In the genomic region with DNA sequence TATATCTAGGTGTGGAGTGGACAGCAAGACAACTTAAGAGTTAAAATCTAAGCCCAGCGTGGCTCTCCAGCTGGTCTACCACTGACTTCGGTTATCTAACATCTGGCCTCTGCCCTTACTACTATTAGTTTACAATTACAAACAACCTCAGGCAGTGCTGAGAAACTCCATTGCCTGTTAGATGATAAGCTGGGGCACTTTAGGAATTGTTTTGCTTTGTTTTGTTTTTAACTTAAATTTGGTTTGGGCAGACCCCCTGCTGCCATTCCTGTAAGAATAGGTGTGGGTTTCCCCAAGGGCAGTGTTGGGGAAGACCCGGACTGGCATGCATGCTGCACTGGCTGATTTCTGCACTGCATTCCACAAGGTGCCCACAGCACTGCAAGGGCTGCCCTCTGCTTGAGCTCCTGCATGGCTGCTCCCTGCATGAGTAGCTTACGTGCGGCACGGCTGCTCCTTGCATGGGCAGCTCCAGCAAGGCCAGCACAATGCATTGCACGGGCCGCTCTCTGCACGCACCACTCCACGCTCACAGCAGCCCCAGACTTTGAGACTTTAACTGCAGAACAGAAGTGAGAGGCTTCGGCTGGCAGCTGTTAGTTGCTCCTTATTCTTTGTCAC, we compare ENCODE assay signal across 9 cellular contexts.
A peak's percentile ranks its signal among the peaks of the same experiment; 100 is the strongest.
DNase-seq lines count a peak whose midpoint lies in the region; ATAC-seq and TF ChIP-seq lines count a peak whose summit lies in the region.
"Had no signal": no experiment of that assay in that cellular context is flagged by ENCODE, and none has a peak within 500 bp of the region (broad histone marks: within the 10 kb centered on the region; RNA-seq: fewer than 3 reads in every experiment).

No MANE protein-coding gene starts in this region.

- no peaks in the 10 kb centered on the region for H3K36me3 Mint-ChIP-seq in WTC11
- H3K36me3 Mint-ChIP-seq in naive thymus-derived CD4-positive, alpha-beta T cell: peaks cover 0 to 9% (median 3%) of the 10 kb centered on the region in 5 donors

- H3K27ac ChIP-seq in DOHH2 (ENCODE audit: low read depth, low read length) (peak overlapping the region; percentile 94), HCT116 (ENCODE audit: low read depth, low read length) (no peak overlapping the region), esophagus squamous epithelium (peak overlapping the region in 1 of 4 donors; percentile 73), breast epithelium (no peak overlapping the region)
- no peak overlapping the region for H3K27ac ChIP-seq in naive thymus-derived CD4-positive, alpha-beta T cell (ENCODE audit: low read depth, low read length)
- H3K27ac ChIP-seq: GM23248 had no signal

- WGBS in esophagus squamous epithelium, 2 donors: 54 to 85% methylated on average over 3 to 5 of the region's 11 CpGs

- H3K9me2 ChIP-seq in DOHH2 (replicated peaks; ENCODE audit: control insufficient read depth, low read length) (no peaks in the 10 kb centered on the region), HCT116 (ENCODE audit: insufficient read depth) (no peaks in the 10 kb centered on the region)

- H2AFZ ChIP-seq in HCT116 (ENCODE audit: low read depth, low read length, poor library complexity, severe bottlenecking): no peak overlapping the region
- H2AFZ ChIP-seq: GM23248 had no signal

- CTCF ChIA-PET in HCT116 (lab: Charles Lee): no interaction called here
- CTCF ChIA-PET in WTC11 (lab: Charles Lee): interaction anchor here (0.6 to 1.7 kb wide), 6 partner anchors 22 to 587 kb away, joined by 3 to 7 read pairs (median 3); no protein-coding TSS in a partner anchor
- CTCF ChIA-PET in naive thymus-derived CD4-positive, alpha-beta T cell (lab: Charles Lee): interaction anchor here (0.5 to 2.5 kb wide), 9 partner anchors 10 to 313 kb away, joined by 3 to 11 read pairs (median 4); no protein-coding TSS in a partner anchor

- H4K20me1 ChIP-seq in DOHH2 (ENCODE audit: control insufficient read depth, insufficient read depth, low read depth, low read length) (no peaks in the 10 kb centered on the region), HCT116 (ENCODE audit: insufficient read depth) (0 out of 2 replicates have a peak, but pooled peaks cover 2% of the 10 kb centered on the region)

- no peaks in the 10 kb centered on the region for H3K9me3 Mint-ChIP-seq in WTC11
- H3K9me3 Mint-ChIP-seq in naive thymus-derived CD4-positive, alpha-beta T cell: no peaks in the 10 kb centered on the region

- no peak for DNase-seq in HCT116 (ENCODE audit: low read depth, low spot score)
- no peak for DNase-seq in WTC11 (ENCODE audit: low spot score)
- DNase-seq in naive thymus-derived CD4-positive, alpha-beta T cell: no peak
- no peak for DNase-seq in NCI-H1694 treated with DMSO at 0.1 percent for 48 hours (lab: John Stamatoyannopoulos, UW)
- no peak for DNase-seq in hypothalamus (lab: John Stamatoyannopoulos, UW)
- no peak for DNase-seq in esophagus squamous epithelium (lab: John Stamatoyannopoulos, UW)
- no peak for DNase-seq in breast epithelium (ENCODE audit: low spot score in 2 of 2)
- DNase-seq: GM23248 had no signal

- RAD21 ChIA-PET in HCT116 (lab: Charles Lee; ENCODE audit: low non-redundant PET in 1 of 2, low total read pairs in 2 of 2, uncharacterized antibody in 2 of 2, unreplicated experiment in 2 of 2): no interaction called here

- peaks cover 8% of the 10 kb centered on the region for H3K36me3 ChIP-seq in DOHH2 (ENCODE audit: control insufficient read depth, low read length)
- H3K36me3 ChIP-seq in HCT116 (ENCODE audit: control insufficient read depth in 1 of 2, insufficient read depth in 2 of 2, low read length in 2 of 2): no peaks in the 10 kb centered on the region
- H3K36me3 ChIP-seq in naive thymus-derived CD4-positive, alpha-beta T cell (ENCODE audit: control insufficient read depth in 2 of 3, insufficient read depth in 3 of 3, low read length in 3 of 3): no peaks in the 10 kb centered on the region
- H3K36me3 ChIP-seq in esophagus squamous epithelium: no peaks in the 10 kb centered on the region
- H3K36me3 ChIP-seq in breast epithelium: no peaks in the 10 kb centered on the region

- H3F3A ChIP-seq in DOHH2 (ENCODE audit: control insufficient read depth, insufficient read depth): peaks cover 34% of the 10 kb centered on the region

- H3K4me1 Mint-ChIP-seq in WTC11: peaks cover 28% of the 10 kb centered on the region
- H3K4me1 Mint-ChIP-seq in naive thymus-derived CD4-positive, alpha-beta T cell: peaks cover 28 to 65% (median 60%) of the 10 kb centered on the region in 7 donors

- H3K9me3 ChIP-seq in DOHH2 (ENCODE audit: control insufficient read depth, insufficient read depth, low read length) (no peaks in the 10 kb centered on the region), HCT116 (ENCODE audit: control insufficient read depth in 1 of 2, insufficient read depth in 1 of 2, low read depth in 1 of 2, low read length in 2 of 2) (no peaks in the 10 kb centered on the region), esophagus squamous epithelium (no peaks in the 10 kb centered on the region), breast epithelium (no peaks in the 10 kb centered on the region)
- no peaks in the 10 kb centered on the region for H3K9me3 ChIP-seq in naive thymus-derived CD4-positive, alpha-beta T cell (ENCODE audit: control insufficient read depth in 2 of 3, low read length in 3 of 3)

- POLR2A ChIA-PET in HCT116 (lab: Charles Lee) (interaction anchor here (1.0 kb wide), 1 partner anchor 110 kb away, joined by 5 read pairs; no protein-coding TSS in a partner anchor), WTC11 (lab: Charles Lee) (no interaction called here)
- POLR2A ChIA-PET in naive thymus-derived CD4-positive, alpha-beta T cell (lab: Charles Lee): interaction anchor here (0.7 to 15.9 kb wide), 15 partner anchors 9 to 120 kb away, joined by 3 to 205 read pairs (median 5); a partner anchor contains a TSS

- no peak overlapping the region; the same call in 1 of the 2 replicates for H3K27ac Mint-ChIP-seq in WTC11
- H3K27ac Mint-ChIP-seq in naive thymus-derived CD4-positive, alpha-beta T cell: peak overlapping the region; percentile 78 to 93 (median 86)

- H3K9ac ChIP-seq in HCT116 (ENCODE audit: low read length): no peak overlapping the region
- H3K9ac ChIP-seq: GM23248 had no signal

- H3K4me2 ChIP-seq in DOHH2 (ENCODE audit: low read length): peak overlapping the region; percentile 98
- no peak overlapping the region for H3K4me2 ChIP-seq in HCT116 (ENCODE audit: low read length)

- no peak for TF ChIP-seq RAD21 in HCT116 (IDR thresholded peaks at IDR 0.05; ENCODE audit: low read depth)

- H3K4me1 ChIP-seq in DOHH2 (ENCODE audit: control insufficient read depth, low read length) (peaks cover 72% of the 10 kb centered on the region), HCT116 (ENCODE audit: control insufficient read depth in 1 of 2, insufficient read depth in 2 of 2, low read length in 2 of 2) (peaks cover 9 to 12% of the 10 kb centered on the region in 2 experiments; a peak in 3 of 4 replicates), esophagus squamous epithelium (peaks cover 12 to 53% (median 29%) of the 10 kb centered on the region in 3 donors), breast epithelium (no peaks in the 10 kb centered on the region)
- H3K4me1 ChIP-seq in naive thymus-derived CD4-positive, alpha-beta T cell (ENCODE audit: control insufficient read depth in 2 of 2, insufficient read depth in 2 of 2, low read length in 2 of 2): peaks cover 31 to 32% of the 10 kb centered on the region in 2 donors

- no TSS peak for BruUV-seq in HCT116 (replicated peaks; lab: Mats Ljungman, UMichigan)

- H3K27me3 ChIP-seq in DOHH2 (ENCODE audit: control insufficient read depth, low read length) (no peaks in the 10 kb centered on the region), HCT116 (ENCODE audit: insufficient read depth, low read length) (no peaks in the 10 kb centered on the region), esophagus squamous epithelium (no peaks in the 10 kb centered on the region), breast epithelium (no peaks in the 10 kb centered on the region)
- no peaks in the 10 kb centered on the region for H3K27me3 ChIP-seq in naive thymus-derived CD4-positive, alpha-beta T cell (ENCODE audit: control insufficient read depth in 2 of 2, insufficient read depth in 2 of 2, low read length in 2 of 2)

- peaks cover 46% of the 10 kb centered on the region for H3K79me2 ChIP-seq in DOHH2 (ENCODE audit: control insufficient read depth, low read length)
- peaks cover 30% of the 10 kb centered on the region; the same call in 1 of the 2 replicates for H3K79me2 ChIP-seq in HCT116 (ENCODE audit: insufficient read depth, low read length)

- peak overlapping the region; percentile 75 for H3K4me3 ChIP-seq in DOHH2 (ENCODE audit: low read length)
- H3K4me3 ChIP-seq in HCT116 (replicated peaks in 1 of 2; ENCODE audit: low read depth in 1 of 2, low read length in 2 of 2): no peak overlapping the region
- peak overlapping the region; percentile 44 for H3K4me3 ChIP-seq in naive thymus-derived CD4-positive, alpha-beta T cell (ENCODE audit: low read length)
- no peak overlapping the region for H3K4me3 ChIP-seq in esophagus squamous epithelium
- no peak overlapping the region for H3K4me3 ChIP-seq in breast epithelium
- H3K4me3 ChIP-seq: GM23248 had no signal

- H3K4me3 Mint-ChIP-seq in WTC11: no peak overlapping the region
- peak overlapping the region; percentile 12 to 77 (median 70) for H3K4me3 Mint-ChIP-seq in naive thymus-derived CD4-positive, alpha-beta T cell

- TF ChIP-seq CTCF in DOHH2 (IDR thresholded peaks at IDR 0.05; ENCODE audit: low read depth, low read length, poor library complexity, severe bottlenecking) (no peak), HCT116 (IDR thresholded peaks at IDR 0.05 in 2 of 3, conservative IDR thresholded peaks at IDR 0.05 in 1 of 3; ENCODE audit: borderline replicate concordance in 1 of 3, insufficient read depth in 1 of 3, low read depth in 2 of 3, low read length in 2 of 3) (no peak), WTC11 (IDR thresholded peaks at IDR 0.05) (no peak), esophagus squamous epithelium (IDR thresholded peaks at IDR 0.05) (no peak), breast epithelium (IDR thresholded peaks at IDR 0.05) (no peak)

- ATAC-seq in HCT116 (0 out of 2 replicates have a peak, but pooled peaks have one; percentile 38), WTC11 (peak; percentile 55)
- ATAC-seq in naive thymus-derived CD4-positive, alpha-beta T cell: no peak

- TF ChIP-seq POLR2A in HCT116 (IDR thresholded peaks at IDR 0.05; ENCODE audit: borderline replicate concordance, extremely low read depth, insufficient read depth, insufficient read length) (no peak), esophagus squamous epithelium (IDR thresholded peaks at IDR 0.05) (no peak), breast epithelium (IDR thresholded peaks at IDR 0.05) (no peak)

- intact Hi-C loops in HCT116 (cut with micrococcal nuclease) (no loop called here), esophagus squamous epithelium (cut with DNase I) (no loop called here), breast epithelium (cut with DNase I; ENCODE audit: low total_unique reads) (no loop called here)
- intact Hi-C loops in naive thymus-derived CD4-positive, alpha-beta T cell (cut with micrococcal nuclease): no loop called here

- no peaks in the 10 kb centered on the region for H3K27me3 Mint-ChIP-seq in WTC11 (ENCODE audit: low read depth)
- no peaks in the 10 kb centered on the region for H3K27me3 Mint-ChIP-seq in naive thymus-derived CD4-positive, alpha-beta T cell

TF ChIP-seq in HCT116, 20 proteins besides CTCF, POLR2A, EP300 and RAD21 (continues in another document):
- TF ChIP-seq EZH2phosphoT487 (IDR thresholded peaks at IDR 0.05; ENCODE audit: borderline replicate concordance): no peak

Comparison
In these comparisons a context has a peak if more than half of its experiments do, and no peak if none do; other contexts are left out.
1. H3K4me3 ChIP-seq: peak in DOHH2 (single experiment) and naive thymus-derived CD4-positive, alpha-beta T cell (single experiment); none in HCT116 (0 of 2), esophagus squamous epithelium (0 of 4) and breast epithelium (0 of 3).